Comparison of ENCODE assay signal across 9 cellular contexts in the genomic region with DNA sequence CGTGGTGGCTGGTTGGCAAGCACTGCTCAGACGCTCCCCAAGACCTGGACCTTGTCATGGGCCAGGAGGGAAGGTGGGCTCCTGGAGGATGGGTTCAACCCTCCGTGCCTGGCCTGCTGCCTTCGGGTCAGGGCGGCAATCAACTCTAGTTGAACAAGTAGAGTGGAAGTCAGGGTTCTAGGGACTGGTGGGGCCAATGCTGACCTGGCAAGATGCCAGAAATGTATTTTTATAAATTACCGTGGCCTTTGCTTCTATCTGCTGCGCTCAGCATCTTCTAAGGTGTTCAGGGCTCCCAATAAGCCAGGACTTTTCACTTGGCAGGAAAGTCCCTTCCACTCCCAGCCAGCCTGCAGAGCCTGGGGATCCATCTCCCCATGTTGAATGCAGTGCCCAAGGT.
"Had no signal": no experiment of that assay in that cellular context is flagged by ENCODE, and none has a peak within 500 bp of the region (broad histone marks: within the 10 kb centered on the region; RNA-seq: fewer than 3 reads in every experiment).

No MANE protein-coding gene starts in this region.

- H3K27ac ChIP-seq: HL-60, KMS-11 had no signal

- DNase-seq: H9, HCEC 1CT, IMR-90, KBM-7 had no signal

- H3K4me3 ChIP-seq: GM23338 had no signal

- H3K9ac ChIP-seq: KMS-11 had no signal

- ATAC-seq: GM23338 had no signal

- FAIRE-seq: H1, H54 had no signal

- H3K4me2 ChIP-seq: GM23338, KMS-11 had no signal
